ENCODE assay signal across 1 cellular context in genomic region chr2:119699016-119699606, GRCh38.
TF ChIP-seq lines count a peak whose summit lies in the region.

No MANE protein-coding gene starts in this region.

TF ChIP-seq in K562, 482 proteins besides CTCF, POLR2A, EP300 and RAD21:
- TF ChIP-seq ZNF143 (CRISPR knock-in tag; IDR thresholded peaks at IDR 0.05) (no peak), RERE (CRISPR knock-in tag; IDR thresholded peaks at IDR 0.05; ENCODE audit: borderline replicate concordance) (no peak), GTF3C2 (IDR thresholded peaks at IDR 0.05; ENCODE audit: borderline replicate concordance, extremely low read depth, insufficient read length) (no peak), HES1 (IDR thresholded peaks at IDR 0.05; ENCODE audit: low read depth) (no peak), ARID3A (IDR thresholded peaks at IDR 0.05; ENCODE audit: borderline replicate concordance, low read depth, low read length) (no peak), ZNF444 (CRISPR knock-in tag; IDR thresholded peaks at IDR 0.05) (no peak), ZNF274 (IDR thresholded peaks at IDR 0.05; ENCODE audit: borderline replicate concordance, low read depth, low read length) (no peak), XRCC3 (IDR thresholded peaks at IDR 0.05) (no peak), BCLAF1 (IDR thresholded peaks at IDR 0.05; ENCODE audit: borderline replicate concordance in 1 of 2, control insufficient read depth in 1 of 2, low read depth in 2 of 2, low read length in 1 of 2) (no peak), JUN (IDR thresholded peaks at IDR 0.05; ENCODE audit: borderline replicate concordance, low read depth, low read length) (no peak), JUN (CRISPR knock-in tag; IDR thresholded peaks at IDR 0.05; ENCODE audit: borderline replicate concordance) (no peak), TBP (optimal IDR thresholded peaks at IDR 0.05; ENCODE audit: low read depth, low read length) (peak; percentile 29), PHTF2 (CRISPR knock-in tag; IDR thresholded peaks at IDR 0.05) (no peak), EP400 (IDR thresholded peaks at IDR 0.05) (no peak), PRDM10 (IDR thresholded peaks at IDR 0.05; ENCODE audit: partially characterized antibody) (peak; percentile 65), ZNF707 (CRISPR knock-in tag; conservative IDR thresholded peaks at IDR 0.05) (no peak), GTF2A2 (tag; IDR thresholded peaks at IDR 0.05) (0 out of 2 replicates have a peak, but pooled peaks have one; percentile 29), GATAD2A (IDR thresholded peaks at IDR 0.05) (no peak), DACH1 (IDR thresholded peaks at IDR 0.05; ENCODE audit: partially characterized antibody) (no peak), PHF8 (IDR thresholded peaks at IDR 0.05; ENCODE audit: borderline replicate concordance, low read length) (no peak), TAF1 (IDR thresholded peaks at IDR 0.05; ENCODE audit: control insufficient read depth, extremely low read depth, insufficient read depth, low read length, severe bottlenecking) (no peak), CHD2 (IDR thresholded peaks at IDR 0.05; ENCODE audit: low read depth, low read length) (peak; percentile 51), ETV1 (tag; conservative IDR thresholded peaks at IDR 0.05; ENCODE audit: low read depth) (no peak)
